28 cellular contexts compared by ENCODE assay signal in the genomic region with DNA sequence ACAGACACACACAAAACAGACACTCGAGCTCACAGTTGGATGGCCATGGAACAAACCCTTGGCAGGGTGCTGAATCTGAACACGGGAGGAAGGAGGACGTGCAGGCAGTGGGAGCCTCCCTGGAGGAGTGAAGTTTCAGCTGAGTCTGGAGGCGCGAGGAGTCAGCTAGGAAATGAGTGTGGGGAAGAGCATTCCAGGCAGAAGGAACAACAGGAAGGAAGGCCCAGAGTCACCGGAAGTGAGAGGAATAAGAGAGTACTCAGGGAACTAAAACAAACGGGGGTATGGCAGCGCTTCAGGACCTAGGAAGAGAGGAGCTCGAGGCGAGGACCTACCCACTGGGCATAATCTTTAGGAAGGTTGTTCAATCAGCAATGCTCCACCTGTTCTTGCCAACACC.
DNase-seq lines count a peak whose midpoint lies in the region; ATAC-seq, FAIRE-seq and TF ChIP-seq lines count a peak whose summit lies in the region.
"Had no signal": no experiment of that assay in that cellular context is flagged by ENCODE, and none has a peak within 500 bp of the region (broad histone marks: within the 10 kb centered on the region; RNA-seq: fewer than 3 reads in every experiment).

No MANE protein-coding gene starts in this region.

- H3K27me3 Mint-ChIP-seq in activated T-helper 2 cell treated with anti-CD3 and anti-CD28 coated beads, Interferon-gamma antibody, Interleukin-2, Interleukin-4, amounts not matched to agents 10 μg/mL and 5 μg/mL and 100 μg/mL, durations not matched to agents 14 hours and 24 hours and 36 hours (ENCODE audit: low read depth) = no peaks in the 10 kb centered on the region
- peaks cover 8 to 44% of the 10 kb centered on the region in 2 donors for H3K27me3 Mint-ChIP-seq in natural killer cell treated with Interleukin-12 subunit alpha and Interleukin-12 subunit beta and Interleukin-15 and Interleukin-18, amount 100 ng/mL, for 72 hours
- H3K27me3 Mint-ChIP-seq: activated B cell treated with CpG ODN at 0.5 μM for 24 hours had no signal

- peaks cover 0 to 18% of the 10 kb centered on the region in 2 donors for H3K36me3 Mint-ChIP-seq in activated naive CD4-positive, alpha-beta T cell treated with anti-CD3 and anti-CD28 coated beads, Interleukin-2, amount 50 U/mL, for 72 hours
- no peaks in the 10 kb centered on the region for H3K36me3 Mint-ChIP-seq in activated T-helper 2 cell treated with anti-CD3 and anti-CD28 coated beads, Interferon-gamma antibody, Interleukin-2, Interleukin-4, amounts not matched to agents 10 μg/mL and 5 μg/mL and 100 μg/mL, durations not matched to agents 14 hours and 24 hours and 36 hours (ENCODE audit: low read depth)
- no peaks in the 10 kb centered on the region for H3K36me3 Mint-ChIP-seq in natural killer cell treated with Interleukin-12 subunit alpha and Interleukin-12 subunit beta and Interleukin-15 and Interleukin-18, amount 100 ng/mL, for 72 hours

- H3K4me3 Mint-ChIP-seq in activated T-helper 2 cell treated with anti-CD3 and anti-CD28 coated beads, Interferon-gamma antibody, Interleukin-2, Interleukin-4, amounts not matched to agents 10 μg/mL and 5 μg/mL and 100 μg/mL, durations not matched to agents 14 hours and 24 hours and 36 hours (ENCODE audit: low read depth) = no peak overlapping the region
- peak overlapping the region; percentile 49 for H3K4me3 Mint-ChIP-seq in natural killer cell treated with Interleukin-12 subunit alpha and Interleukin-12 subunit beta and Interleukin-15 and Interleukin-18, amount 100 ng/mL, for 72 hours
- H3K4me3 Mint-ChIP-seq: activated B cell treated with CpG ODN at 0.5 μM for 24 hours; activated T-cell treated with anti-CD3 and anti-CD28 coated beads, Interleukin-2, amount 50 U/mL, for 4 hours; GM23338; neural crest cell had no signal

- ATAC-seq in activated naive CD4-positive, alpha-beta T cell treated with anti-CD3 and anti-CD28 coated beads, Interleukin-2, amount 50 U/mL, for 72 hours = no peak
- no peak for ATAC-seq in natural killer cell treated with Interleukin-12 subunit alpha and Interleukin-12 subunit beta and Interleukin-15 and Interleukin-18, amount 100 ng/mL, for 72 hours
- ATAC-seq: activated T-cell treated with anti-CD3 and anti-CD28 coated beads, Interleukin-2, amount 50 U/mL, for 4 hours; GM23338; HepG2; right cardiac atrium had no signal

- no peak for TF ChIP-seq POLR2A in GM12892 (IDR thresholded peaks at IDR 0.05; ENCODE audit: low read depth, low read length)

- no peak for DNase-seq in activated naive CD4-positive, alpha-beta T cell treated with anti-CD3 and anti-CD28 coated beads, Interleukin-2, amount 50 U/mL, for 72 hours (ENCODE audit: low spot score in 2 of 2)
- DNase-seq in activated naive CD4-positive, alpha-beta T cell (lab: John Stamatoyannopoulos, UW) = no peak
- DNase-seq in GM12892 (ENCODE audit: insufficient read length) (no peak), NCI-H1694 treated with DMSO at 0.1 percent for 48 hours (lab: John Stamatoyannopoulos, UW) (no peak), NCI-H1105 treated with DMSO at 0.1 percent for 48 hours (lab: John Stamatoyannopoulos, UW) (no peak)
- no peak for DNase-seq in activated T-helper 2 cell treated with anti-CD3 and anti-CD28 coated beads, Interferon-gamma antibody, Interleukin-2, Interleukin-4, amounts not matched to agents 10 μg/mL and 5 μg/mL and 100 μg/mL, durations not matched to agents 14 hours and 24 hours and 36 hours (ENCODE audit: low spot score)
- DNase-seq in natural killer cell treated with Interleukin-12 subunit alpha and Interleukin-12 subunit beta and Interleukin-15 and Interleukin-18, amount 100 ng/mL, for 72 hours (ENCODE audit: low spot score) = no peak
- DNase-seq: activated B cell treated with CpG ODN at 0.5 μM for 24 hours; activated naive CD4-positive, alpha-beta T cell treated with Interleukin-2 at 50 U/mL for 16 hours; activated T-cell treated with anti-CD3 and anti-CD28 coated beads, Interleukin-2, amount 50 U/mL, for 4 hours; aorta; colonic mucosa; effector memory CD4-positive, alpha-beta T cell; foreskin melanocyte; mucosa of descending colon; NCI-H1694; NCI-H2171; NCI-H510A; PC-9; right cardiac atrium; Right ventricle myocardium superior; stimulated activated CD4-positive, alpha-beta T cell treated with anti-CD3 and anti-CD28 coated beads, Interleukin-4, amount 100 ng/mL, for 24 hours; substantia nigra; upper lobe of left lung had no signal

- H3K27ac Mint-ChIP-seq in activated naive CD4-positive, alpha-beta T cell treated with anti-CD3 and anti-CD28 coated beads, Interleukin-2, amount 50 U/mL, for 72 hours = peak overlapping the region; percentile 15 to 23
- peak overlapping the region; percentile 5 for H3K27ac Mint-ChIP-seq in activated T-helper 2 cell treated with anti-CD3 and anti-CD28 coated beads, Interferon-gamma antibody, Interleukin-2, Interleukin-4, amounts not matched to agents 10 μg/mL and 5 μg/mL and 100 μg/mL, durations not matched to agents 14 hours and 24 hours and 36 hours
- H3K27ac Mint-ChIP-seq in natural killer cell treated with Interleukin-12 subunit alpha and Interleukin-12 subunit beta and Interleukin-15 and Interleukin-18, amount 100 ng/mL, for 72 hours = peak overlapping the region in 1 of 2 donors; percentile 3
- H3K27ac Mint-ChIP-seq: activated B cell treated with CpG ODN at 0.5 μM for 24 hours, GM23338 had no signal

- H3K9me3 Mint-ChIP-seq in activated naive CD4-positive, alpha-beta T cell treated with anti-CD3 and anti-CD28 coated beads, Interleukin-2, amount 50 U/mL, for 72 hours = peaks cover 3 to 13% of the 10 kb centered on the region in 2 donors
- no peaks in the 10 kb centered on the region for H3K9me3 Mint-ChIP-seq in activated T-helper 2 cell treated with anti-CD3 and anti-CD28 coated beads, Interferon-gamma antibody, Interleukin-2, Interleukin-4, amounts not matched to agents 10 μg/mL and 5 μg/mL and 100 μg/mL, durations not matched to agents 14 hours and 24 hours and 36 hours
- no peaks in the 10 kb centered on the region for H3K9me3 Mint-ChIP-seq in natural killer cell treated with Interleukin-12 subunit alpha and Interleukin-12 subunit beta and Interleukin-15 and Interleukin-18, amount 100 ng/mL, for 72 hours
- H3K9me3 Mint-ChIP-seq: activated B cell treated with CpG ODN at 0.5 μM for 24 hours; activated T-cell treated with anti-CD3 and anti-CD28 coated beads, Interleukin-2, amount 50 U/mL, for 4 hours; neural crest cell; stimulated activated effector memory CD8-positive, alpha-beta T cell treated with anti-CD3 and anti-CD28 coated beads, Interleukin-12 subunit alpha, Interleukin-12 subunit beta, amount 100 ng/mL, for 72 hours had no signal

- intact Hi-C loops in activated T-helper 2 cell treated with anti-CD3 and anti-CD28 coated beads, Interferon-gamma antibody, Interleukin-2, Interleukin-4, amounts not matched to agents 10 μg/mL and 5 μg/mL and 100 μg/mL, durations not matched to agents 14 hours and 24 hours and 36 hours (cut with micrococcal nuclease) = no loop called here

- peak; percentile 81 for FAIRE-seq in GM12892 (lab: Jason Lieb, UNC)
- FAIRE-seq: HepG2 had no signal

- H3K4me1 Mint-ChIP-seq in activated T-helper 2 cell treated with anti-CD3 and anti-CD28 coated beads, Interferon-gamma antibody, Interleukin-2, Interleukin-4, amounts not matched to agents 10 μg/mL and 5 μg/mL and 100 μg/mL, durations not matched to agents 14 hours and 24 hours and 36 hours (ENCODE audit: low read depth) = peaks cover 56% of the 10 kb centered on the region
- H3K4me1 Mint-ChIP-seq in natural killer cell treated with Interleukin-12 subunit alpha and Interleukin-12 subunit beta and Interleukin-15 and Interleukin-18, amount 100 ng/mL, for 72 hours (ENCODE audit: low read depth in 2 of 2) = peaks cover 51% of the 10 kb centered on the region in 2 donors
